Comparison of ENCODE assay signal across 9 cellular contexts in genomic region chr1:27391511-27392095, GRCh38. TPM values are rescaled to one million over a fixed set of nuclear protein-coding genes. Genes with fewer than 3 reads are reported as not detected.
DNase-seq lines count a peak whose midpoint lies in the region; ATAC-seq and TF ChIP-seq lines count a peak whose summit lies in the region.
"Had no signal": no experiment of that assay in that cellular context is flagged by ENCODE, and none has a peak within 500 bp of the region (broad histone marks: within the 10 kb centered on the region; RNA-seq: fewer than 3 reads in every experiment).

No MANE protein-coding gene starts in this region.

- CTCF ChIA-PET in activated CD4-positive, alpha-beta T cell treated with anti-CD3 and anti-CD28 coated beads, Interleukin-2, amount 10 ng/mL, durations not matched to agents 7 days and 5 days (lab: Charles Lee), result interaction anchor here (0.6 to 3.2 kb wide), 13 partner anchors 10 to 271 kb away, joined by 3 to 28 read pairs (median 4); partner anchors contain the start of gene MAP3K6

- H3K27me3 ChIP-seq in transverse colon, result peaks cover 7% of the 10 kb centered on the region

- 9% methylated on average over 13 of the region's 13 CpGs; no CpG with 5 or more reads in 1 of the 2 donors for WGBS in transverse colon (ENCODE audit: low coverage in 1 of 2), 2 donors

- H3K36me3 Mint-ChIP-seq in activated CD4-positive, alpha-beta T cell treated with anti-CD3 and anti-CD28 coated beads, Interleukin-2, amount 10 ng/mL, durations not matched to agents 7 days and 5 days (ENCODE audit: low read depth), result no peaks in the 10 kb centered on the region

- H3K4me1 Mint-ChIP-seq in activated CD4-positive, alpha-beta T cell treated with anti-CD3 and anti-CD28 coated beads, Interleukin-2, amount 10 ng/mL, durations not matched to agents 7 days and 5 days, result peaks cover 15% of the 10 kb centered on the region

- ATAC-seq in GM18511 (IDR thresholded peaks at IDR 0.05; ENCODE audit: unreplicated experiment), result no peak

- TF ChIP-seq CTCF in AG10803 (conservative IDR thresholded peaks at IDR 0.05; ENCODE audit: low read length) (no peak), transverse colon (IDR thresholded peaks at IDR 0.05) (no peak)

- TF ChIP-seq POLR2A in transverse colon (IDR thresholded peaks at IDR 0.05), result no peak

- peak overlapping the region in 3 of 4 donors; percentile 42 to 74 (median 68) for H3K27ac ChIP-seq in transverse colon
- H3K27ac ChIP-seq: neutrophil had no signal

- in situ Hi-C loops in transverse colon (cut with MboI; ENCODE audit: low pct_ligation_motif_present in 1 of 4, low pct_unique_long_range_greater_than_20kb in 1 of 4, low sequenced_read_pairs in 3 of 4), result loop anchor here (5.0 to 10.0 kb wide), 2 partner anchors 89 to 213 kb away; partner anchors contain the start of gene AHDC1 (in 1 of the 4)

- no peak for TF ChIP-seq EP300 in transverse colon (IDR thresholded peaks at IDR 0.05; ENCODE audit: low read depth)

- peaks cover 8% of the 10 kb centered on the region for H3K27me3 Mint-ChIP-seq in activated CD4-positive, alpha-beta T cell treated with anti-CD3 and anti-CD28 coated beads, Interleukin-2, amount 10 ng/mL, durations not matched to agents 7 days and 5 days

- H3K4me1 ChIP-seq in transverse colon, result peaks cover 16 to 23% (median 18%) of the 10 kb centered on the region in 4 donors

- H3K27ac Mint-ChIP-seq in activated CD4-positive, alpha-beta T cell treated with anti-CD3 and anti-CD28 coated beads, Interleukin-2, amount 10 ng/mL, durations not matched to agents 7 days and 5 days, result no peak overlapping the region

- no peaks in the 10 kb centered on the region for H3K36me3 ChIP-seq in transverse colon
- H3K36me3 ChIP-seq: neutrophil had no signal

- H3K9me3 ChIP-seq in transverse colon, result no peaks in the 10 kb centered on the region
- H3K9me3 ChIP-seq: neutrophil had no signal

- H3K4me3 ChIP-seq in AG10803 (ENCODE audit: low read length), result peak overlapping the region; percentile 57
- peak overlapping the region in 2 of 4 donors; percentile 52 to 55 for H3K4me3 ChIP-seq in transverse colon

- DNase-seq in AG10803 (ENCODE audit: low read depth), result no peak
- DNase-seq in HUDEP-2 (lab: John Stamatoyannopoulos, UW; ENCODE audit: unreplicated experiment in 76 of 76), result peak in 48 of 76 experiments; percentile 8 to 70 (median 34)
- DNase-seq in activated CD4-positive, alpha-beta T cell treated with anti-CD3 and anti-CD28 coated beads, Interleukin-2, amount 10 ng/mL, durations not matched to agents 7 days and 5 days, result no peak
- DNase-seq in epidermal melanocyte (ENCODE audit: insufficient read length, low spot score), result peak; percentile 22
- peak; percentile 31 for DNase-seq in middle frontal gyrus (ENCODE audit: extremely low spot score, low spot score)
- peak; percentile 49 for DNase-seq in transverse colon
- no peak for DNase-seq in GM19240 (ENCODE audit: insufficient read length, low spot score)

- H3K9me3 Mint-ChIP-seq in activated CD4-positive, alpha-beta T cell treated with anti-CD3 and anti-CD28 coated beads, Interleukin-2, amount 10 ng/mL, durations not matched to agents 7 days and 5 days, result no peaks in the 10 kb centered on the region

- POLR2A ChIA-PET in activated CD4-positive, alpha-beta T cell treated with anti-CD3 and anti-CD28 coated beads, Interleukin-2, amount 10 ng/mL, durations not matched to agents 7 days and 5 days (lab: Charles Lee), result no interaction called here

- peak overlapping the region; percentile 64 for H3K4me3 Mint-ChIP-seq in activated CD4-positive, alpha-beta T cell treated with anti-CD3 and anti-CD28 coated beads, Interleukin-2, amount 10 ng/mL, durations not matched to agents 7 days and 5 days

- intact Hi-C loops in transverse colon (cut with DNase I; ENCODE audit: low total_unique reads), result loop anchor here (5.0 kb wide), 1 partner anchor 89 kb away; no protein-coding TSS in a partner anchor

RNA-seq across cellular contexts. Expression of gene GPR3, which starts 0.8 kb away (rescaled TPM):
- total RNA-seq in activated CD4-positive, alpha-beta T cell treated with anti-CD3 and anti-CD28 coated beads, Interleukin-2, amount 10 ng/mL, durations not matched to agents 7 days and 5 days, result under 1 TPM in 1 of 2 experiments, not detected in 1; 0.21 TPM
- total RNA-seq in transverse colon, result not detected

RNA-seq across cellular contexts. Expression of gene CD164L2, which starts 8.5 kb away (rescaled TPM):
- not detected for total RNA-seq in activated CD4-positive, alpha-beta T cell treated with anti-CD3 and anti-CD28 coated beads, Interleukin-2, amount 10 ng/mL, durations not matched to agents 7 days and 5 days
- not detected for total RNA-seq in transverse colon

RNA-seq across cellular contexts. Expression of gene FCN3, which starts 17.0 kb away (rescaled TPM):
- not detected for total RNA-seq in activated CD4-positive, alpha-beta T cell treated with anti-CD3 and anti-CD28 coated beads, Interleukin-2, amount 10 ng/mL, durations not matched to agents 7 days and 5 days
- total RNA-seq in transverse colon, result 1 to 10 TPM in 2 of 4 donors, not detected in 2; 1.2 to 1.9 TPM

RNA-seq across cellular contexts. Expression of gene MAP3K6, which starts 24.8 kb away (rescaled TPM):
- total RNA-seq in activated CD4-positive, alpha-beta T cell treated with anti-CD3 and anti-CD28 coated beads, Interleukin-2, amount 10 ng/mL, durations not matched to agents 7 days and 5 days, result 1 to 10 TPM; 6.4 to 7.6 TPM
- 10 to 100 TPM; 13.5 to 35.5 (median 24.4) TPM for total RNA-seq in transverse colon

RNA-seq across cellular contexts. Expression of gene SYTL1, which starts 49.8 kb away (rescaled TPM):
- 100 to 1,000 TPM in 1 of 2 experiments, 10 to 100 TPM in 1; 83.5 to 106 TPM for total RNA-seq in activated CD4-positive, alpha-beta T cell treated with anti-CD3 and anti-CD28 coated beads, Interleukin-2, amount 10 ng/mL, durations not matched to agents 7 days and 5 days
- 1 to 10 TPM; 5.2 to 9.2 (median 6.9) TPM for total RNA-seq in transverse colon

Comparison
In these comparisons a context has a peak if more than half of its experiments do, and no peak if none do; other contexts are left out.
1. DNase-seq: peak in HUDEP-2 (48 of 76), epidermal melanocyte (single experiment), middle frontal gyrus (single experiment) and transverse colon (single experiment); none in AG10803 (single experiment), activated CD4-positive, alpha-beta T cell treated with anti-CD3 and anti-CD28 coated beads, Interleukin-2, amount 10 ng/mL, durations not matched to agents 7 days and 5 days (single experiment) and GM19240 (single experiment).